Comparison of ENCODE assay signal across 8 cellular contexts in the genomic region with DNA sequence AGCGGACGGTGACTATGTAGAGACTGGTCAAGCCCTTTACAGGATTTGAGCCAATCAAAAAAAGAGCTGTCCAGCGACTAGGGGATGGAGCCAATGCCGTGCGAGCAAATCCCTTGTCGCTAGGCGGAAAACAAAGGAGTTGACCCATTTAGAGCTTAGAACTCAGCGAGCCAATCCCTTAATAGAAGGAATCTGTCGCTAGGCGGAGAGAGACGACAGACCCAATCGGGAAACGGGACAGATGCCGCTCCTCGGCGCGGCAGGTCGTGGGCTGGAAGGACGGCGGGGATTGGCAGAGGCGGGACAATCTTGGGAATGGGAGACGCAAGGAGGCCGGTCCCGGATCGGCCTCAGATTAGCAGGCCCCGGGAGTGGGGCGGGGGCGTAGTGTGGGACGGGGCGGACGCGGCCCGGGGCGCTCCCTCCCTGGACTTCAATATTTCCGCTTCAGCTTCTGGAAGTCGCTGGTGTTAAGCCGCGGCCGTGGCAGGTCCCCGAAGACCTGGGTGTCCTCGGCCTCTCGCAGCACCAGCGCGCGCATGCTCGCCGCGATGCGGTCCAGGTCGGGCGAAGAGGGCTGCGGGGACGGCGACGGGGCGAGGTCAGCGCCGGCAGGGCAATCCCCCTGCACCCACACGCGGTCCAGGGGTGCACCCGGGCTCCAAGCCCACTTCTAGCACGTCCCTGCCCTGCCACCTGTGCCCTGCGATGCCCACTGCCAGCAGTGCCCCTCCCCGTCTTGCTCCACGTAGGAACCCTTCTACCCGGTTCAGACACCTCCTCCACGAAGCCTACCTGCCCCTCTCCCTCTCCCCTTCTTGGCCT. TPM values are rescaled to one million over a fixed set of nuclear protein-coding genes. Genes with fewer than 3 reads are reported as not detected.
DNase-seq lines count a peak whose midpoint lies in the region; ATAC-seq and TF ChIP-seq lines count a peak whose summit lies in the region.

No MANE protein-coding gene starts in this region.

- no peak overlapping the region for H2AFZ ChIP-seq in SK-N-SH (ENCODE audit: low read depth)

- peaks cover 33 to 45% of the 10 kb centered on the region in 2 experiments; a peak in 3 of 4 replicates for H3K4me1 ChIP-seq in SK-N-SH (ENCODE audit: control insufficient read depth in 1 of 2, insufficient read depth in 2 of 2, low read depth in 1 of 2, low read length in 1 of 2)

- CTCF ChIA-PET in SK-N-SH (lab: Yijun Ruan, JAX) = interaction anchor here (0.9 to 1.3 kb wide), 2 partner anchors 60 to 198 kb away, joined by 3 to 4 read pairs; no protein-coding TSS in a partner anchor

- DNase-seq in NCI-H1092 (lab: John Stamatoyannopoulos, UW) (peak; percentile 98), SK-N-SH (peak; percentile 90), glomerular endothelial cell (ENCODE audit: extremely low read depth, low read depth, low spot score) (peak; percentile 99), nucleus accumbens (lab: John Stamatoyannopoulos, UW) (peak; percentile 89 to 100 (median 98))
- DNase-seq in activated naive CD4-positive, alpha-beta T cell treated with anti-CD3 and anti-CD28 coated beads, Interleukin-2, amount 50 U/mL, for 72 hours (ENCODE audit: low spot score in 2 of 2) = peak; percentile 93 to 95

- H3K27ac ChIP-seq in SK-N-SH (ENCODE audit: low read depth in 2 of 2, low read length in 1 of 2) (peak overlapping the region; percentile 96 to 98), temporal lobe (ENCODE audit: low read depth, low read length) (peak overlapping the region; percentile 94)

- peaks cover 9 to 28% of the 10 kb centered on the region in 2 experiments for H3K36me3 ChIP-seq in SK-N-SH (replicated peaks in 1 of 2; ENCODE audit: control insufficient read depth in 1 of 2, insufficient read depth in 2 of 2, low read length in 1 of 2)

- no peaks in the 10 kb centered on the region for H3K27me3 ChIP-seq in SK-N-SH (ENCODE audit: insufficient read depth)

- WGBS in SK-N-SH (ENCODE audit: low lambda C conversion rate) = 1% methylated on average over 28 of the region's 67 CpGs

- H3K9me2 ChIP-seq in SK-N-SH = no peaks in the 10 kb centered on the region

- no peaks in the 10 kb centered on the region for H3K9me3 Mint-ChIP-seq in activated naive CD4-positive, alpha-beta T cell treated with anti-CD3 and anti-CD28 coated beads, Interleukin-2, amount 50 U/mL, for 72 hours

- TF ChIP-seq RAD21 in SK-N-SH (IDR thresholded peaks at IDR 0.05; ENCODE audit: low read length) = no peak

- peaks cover 47% of the 10 kb centered on the region for H3K79me2 ChIP-seq in SK-N-SH (ENCODE audit: insufficient read depth)

- peak overlapping the region; percentile 44; the same call in 1 of the 2 replicates for H3K4me3 ChIP-seq in GM08714 (ENCODE audit: low read length)
- peak overlapping the region; percentile 53 to 63 for H3K4me3 ChIP-seq in SK-N-SH (ENCODE audit: low read depth in 2 of 2, low read length in 1 of 2)

- H4K20me1 ChIP-seq in SK-N-SH (ENCODE audit: insufficient read depth) = peaks cover 5% of the 10 kb centered on the region

- peak; percentile 60 for ATAC-seq in HG02588 (IDR thresholded peaks at IDR 0.05; ENCODE audit: unreplicated experiment)
- peak; percentile 77 to 82 for ATAC-seq in activated naive CD4-positive, alpha-beta T cell treated with anti-CD3 and anti-CD28 coated beads, Interleukin-2, amount 50 U/mL, for 72 hours

- peak overlapping the region in 1 of 2 donors; percentile 95 for H3K27ac Mint-ChIP-seq in activated naive CD4-positive, alpha-beta T cell treated with anti-CD3 and anti-CD28 coated beads, Interleukin-2, amount 50 U/mL, for 72 hours

- H3F3A ChIP-seq in SK-N-SH (replicated peaks; ENCODE audit: insufficient read depth) = peaks cover 21% of the 10 kb centered on the region

- no peak for TF ChIP-seq CTCF in SK-N-SH (IDR thresholded peaks at IDR 0.05)

- peak overlapping the region; percentile 85 for H3K4me2 ChIP-seq in SK-N-SH

- no peaks in the 10 kb centered on the region for H3K9me3 ChIP-seq in SK-N-SH

- TF ChIP-seq EP300 in SK-N-SH (IDR thresholded peaks at IDR 0.05; ENCODE audit: borderline replicate concordance in 1 of 2, low read depth in 1 of 2, low read length in 1 of 2) = peak; percentile 53 to 98; a peak in 3 of 4 replicates

- peak overlapping the region; percentile 48 for H3K9ac ChIP-seq in SK-N-SH

- POLR2A ChIA-PET in SK-N-SH (lab: Yijun Ruan, JAX) = interaction anchor here (0.8 to 3.5 kb wide), 7 partner anchors 8 to 60 kb away, joined by 3 to 22 read pairs (median 6); a partner anchor contains a TSS

- peaks cover 18 to 22% of the 10 kb centered on the region in 2 donors for H3K36me3 Mint-ChIP-seq in activated naive CD4-positive, alpha-beta T cell treated with anti-CD3 and anti-CD28 coated beads, Interleukin-2, amount 50 U/mL, for 72 hours

TF ChIP-seq in SK-N-SH, 30 proteins besides CTCF, POLR2A, EP300 and RAD21 (continues in another document):
- TF ChIP-seq, protein P1, sequence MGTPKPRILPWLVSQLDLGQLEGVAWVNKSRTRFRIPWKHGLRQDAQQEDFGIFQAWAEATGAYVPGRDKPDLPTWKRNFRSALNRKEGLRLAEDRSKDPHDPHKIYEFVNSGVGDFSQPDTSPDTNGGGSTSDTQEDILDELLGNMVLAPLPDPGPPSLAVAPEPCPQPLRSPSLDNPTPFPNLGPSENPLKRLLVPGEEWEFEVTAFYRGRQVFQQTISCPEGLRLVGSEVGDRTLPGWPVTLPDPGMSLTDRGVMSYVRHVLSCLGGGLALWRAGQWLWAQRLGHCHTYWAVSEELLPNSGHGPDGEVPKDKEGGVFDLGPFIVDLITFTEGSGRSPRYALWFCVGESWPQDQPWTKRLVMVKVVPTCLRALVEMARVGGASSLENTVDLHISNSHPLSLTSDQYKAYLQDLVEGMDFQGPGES (IDR thresholded peaks at IDR 0.05; ENCODE audit: low read depth, low read length) = peak; percentile 64
- TF ChIP-seq NRF1 (IDR thresholded peaks at IDR 0.05; ENCODE audit: low read depth, low read length) (peak; percentile 71), SIN3A (IDR thresholded peaks at IDR 0.05; ENCODE audit: borderline replicate concordance, low read depth, low read length) (no peak), TEAD4 (IDR thresholded peaks at IDR 0.05; ENCODE audit: borderline replicate concordance, insufficient read depth) (no peak), RFX5 (IDR thresholded peaks at IDR 0.05; ENCODE audit: low read length) (peak; percentile 100), MXI1 (IDR thresholded peaks at IDR 0.05; ENCODE audit: low read depth, low read length) (peak; percentile 46; the same call in 1 of the 2 replicates), TAF1 (IDR thresholded peaks at IDR 0.05; ENCODE audit: borderline replicate concordance, low read depth, low read length) (peak; percentile 60), EZH2phosphoT487 (IDR thresholded peaks at IDR 0.05; ENCODE audit: borderline replicate concordance, low read depth) (no peak), RXRA (IDR thresholded peaks at IDR 0.05; ENCODE audit: borderline replicate concordance, low read depth) (no peak), POLR2AphosphoS5 (IDR thresholded peaks at IDR 0.05; ENCODE audit: low read depth, low read length) (peak; percentile 71)
- TF ChIP-seq, protein P2, sequence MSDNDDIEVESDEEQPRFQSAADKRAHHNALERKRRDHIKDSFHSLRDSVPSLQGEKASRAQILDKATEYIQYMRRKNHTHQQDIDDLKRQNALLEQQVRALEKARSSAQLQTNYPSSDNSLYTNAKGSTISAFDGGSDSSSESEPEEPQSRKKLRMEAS (IDR thresholded peaks at IDR 0.05; ENCODE audit: low read depth) = peak; percentile 67; the same call in 1 of the 2 replicates
- TF ChIP-seq, protein P3, sequence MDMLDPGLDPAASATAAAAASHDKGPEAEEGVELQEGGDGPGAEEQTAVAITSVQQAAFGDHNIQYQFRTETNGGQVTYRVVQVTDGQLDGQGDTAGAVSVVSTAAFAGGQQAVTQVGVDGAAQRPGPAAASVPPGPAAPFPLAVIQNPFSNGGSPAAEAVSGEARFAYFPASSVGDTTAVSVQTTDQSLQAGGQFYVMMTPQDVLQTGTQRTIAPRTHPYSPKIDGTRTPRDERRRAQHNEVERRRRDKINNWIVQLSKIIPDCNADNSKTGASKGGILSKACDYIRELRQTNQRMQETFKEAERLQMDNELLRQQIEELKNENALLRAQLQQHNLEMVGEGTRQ (IDR thresholded peaks at IDR 0.05; ENCODE audit: borderline replicate concordance, low read depth, low read length) = no peak

RNA-seq across cellular contexts. Expression of a gene that starts 2.3 kb away (rescaled TPM):
- 45.5 and 52.0 TPM in 2 replicates for polyA plus RNA-seq in SK-N-SH (2012; rRNA removed)
- 8.6 and 13.1 TPM in 2 replicates for polyA plus RNA-seq in SK-N-SH (2012; cell fraction: cytosol; rRNA removed)
- 317 and 404 TPM in 2 replicates for polyA plus RNA-seq in SK-N-SH (2012; cell fraction: nucleus; rRNA removed)
- 100 to 1,000 TPM in 1 of 2 donors, 10 to 100 TPM in 1; 90.6 to 119 TPM for total RNA-seq in activated naive CD4-positive, alpha-beta T cell treated with anti-CD3 and anti-CD28 coated beads, Interleukin-2, amount 50 U/mL, for 72 hours
- total RNA-seq in glomerular endothelial cell = 68.3 and 81.3 TPM in 2 replicates
- total RNA-seq in temporal lobe = 10.6 TPM

RNA-seq across cellular contexts. Expression of a gene that starts 7.5 kb away (rescaled TPM):
- 56.7 and 63.7 TPM in 2 replicates for polyA plus RNA-seq in SK-N-SH (2012; rRNA removed)
- 37.5 and 51.2 TPM in 2 replicates for polyA plus RNA-seq in SK-N-SH (2012; cell fraction: cytosol; rRNA removed)
- polyA plus RNA-seq in SK-N-SH (2012; cell fraction: nucleus; rRNA removed) = 87.9 and 96.3 TPM in 2 replicates
- 10 to 100 TPM; 16.9 to 34.4 TPM for total RNA-seq in activated naive CD4-positive, alpha-beta T cell treated with anti-CD3 and anti-CD28 coated beads, Interleukin-2, amount 50 U/mL, for 72 hours
- total RNA-seq in glomerular endothelial cell (39.6 and 44.9 TPM in 2 replicates), temporal lobe (2.5 TPM)

RNA-seq across cellular contexts. Expression of a gene that starts 7.8 kb away (rescaled TPM):
- 27.3 and 28.3 TPM in 2 replicates for polyA plus RNA-seq in SK-N-SH (2012; rRNA removed)
- 14.9 and 22.0 TPM in 2 replicates for polyA plus RNA-seq in SK-N-SH (2012; cell fraction: cytosol; rRNA removed)
- 76.2 and 78.9 TPM in 2 replicates for polyA plus RNA-seq in SK-N-SH (2012; cell fraction: nucleus; rRNA removed)
- total RNA-seq in activated naive CD4-positive, alpha-beta T cell treated with anti-CD3 and anti-CD28 coated beads, Interleukin-2, amount 50 U/mL, for 72 hours = 10 to 100 TPM; 28.8 to 53.0 TPM
- total RNA-seq in glomerular endothelial cell (27.3 and 35.6 TPM in 2 replicates), temporal lobe (10.6 TPM)

RNA-seq across cellular contexts. Expression of a gene that starts 18.7 kb away (rescaled TPM):
- polyA plus RNA-seq in SK-N-SH (2012; rRNA removed) = 56.1 and 95.0 TPM in 2 replicates
- 32.2 and 57.7 TPM in 2 replicates for polyA plus RNA-seq in SK-N-SH (2012; cell fraction: cytosol; rRNA removed)
- polyA plus RNA-seq in SK-N-SH (2012; cell fraction: nucleus; rRNA removed) = 272 and 289 TPM in 2 replicates
- total RNA-seq in activated naive CD4-positive, alpha-beta T cell treated with anti-CD3 and anti-CD28 coated beads, Interleukin-2, amount 50 U/mL, for 72 hours = 100 to 1,000 TPM; 110 TPM
- total RNA-seq in glomerular endothelial cell (88.0 and 137 TPM in 2 replicates), temporal lobe (84.8 TPM)

RNA-seq across cellular contexts. Expression of a gene that starts 27.0 kb away (rescaled TPM):
- polyA plus RNA-seq in SK-N-SH (2012; rRNA removed) = 0.35 and 0.50 TPM in 2 replicates
- 0.27 and 0.31 TPM in 2 replicates for polyA plus RNA-seq in SK-N-SH (2012; cell fraction: cytosol; rRNA removed)
- 0.76 and 0.97 TPM in 2 replicates for polyA plus RNA-seq in SK-N-SH (2012; cell fraction: nucleus; rRNA removed)
- 10 to 100 TPM in 1 of 2 donors, 1 to 10 TPM in 1; 6.3 to 11.1 TPM for total RNA-seq in activated naive CD4-positive, alpha-beta T cell treated with anti-CD3 and anti-CD28 coated beads, Interleukin-2, amount 50 U/mL, for 72 hours
- total RNA-seq in glomerular endothelial cell (20.4 and 20.6 TPM in 2 replicates), temporal lobe (not detected)

Comparison
In these comparisons a context has a peak if more than half of its experiments do, and no peak if none do; other contexts are left out.
1. Peak in every context shown above with its lines: DNase-seq, ATAC-seq, H3K4me3 ChIP-seq and H3K27ac ChIP-seq.